ENCODE assay signal across 28 cellular contexts in the genomic region with DNA sequence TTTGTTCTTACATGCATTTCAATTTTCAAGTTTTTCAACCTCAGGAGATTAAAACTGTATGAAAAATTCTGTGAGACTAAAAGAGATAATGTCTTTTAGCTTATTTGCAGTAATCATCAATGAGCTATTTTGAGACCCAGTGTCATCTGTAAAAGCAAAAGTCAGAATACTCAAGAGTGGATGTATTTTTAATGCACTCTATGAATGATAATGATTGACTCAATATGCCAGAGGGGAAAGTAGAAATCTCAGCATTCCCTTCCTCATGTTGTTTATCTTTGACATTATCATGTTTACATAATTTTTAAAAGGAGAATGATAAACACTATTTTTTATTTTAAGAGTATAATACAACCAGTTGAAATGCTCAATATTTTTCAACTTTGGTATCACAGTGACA.
"Had no signal": no experiment of that assay in that cellular context is flagged by ENCODE, and none has a peak within 500 bp of the region (broad histone marks: within the 10 kb centered on the region; RNA-seq: fewer than 3 reads in every experiment).

No MANE protein-coding gene starts in this region.

- H3K4me1 ChIP-seq: neural progenitor cell, parathyroid adenoma, psoas muscle, right lobe of liver, sigmoid colon, stomach, thyroid gland, tibial nerve, upper lobe of left lung, vagina had no signal

- DNase-seq: nephron progenitor cell; occipital lobe; ovary; posterior cingulate gyrus; psoas muscle; right cardiac atrium; right lobe of liver; sigmoid colon; small intestine; stimulated activated CD4-positive, alpha-beta T cell treated with anti-CD3 and anti-CD28 coated beads, Interleukin-15, amount 100 ng/mL, for 24 hours; stimulated activated CD4-positive, alpha-beta T cell treated with anti-CD3 and anti-CD28 coated beads, Interleukin-2, amount 100 ng/mL, for 24 hours; stimulated activated CD4-positive, alpha-beta T cell treated with anti-CD3 and anti-CD28 coated beads, Interleukin-2, amount 100 ng/mL, for 48 hours; stimulated activated CD4-positive, alpha-beta T cell treated with anti-CD3 and anti-CD28 coated beads, Interleukin-4, amount 100 ng/mL, for 24 hours; stimulated activated naive B cell treated with anti-CD40 and anti-IgM and Interleukin-4, amounts not matched to agents 10 μg/mL and 1 μg/mL and 100 μg/mL, for 72 hours; stimulated activated naive CD4-positive, alpha-beta T cell treated with Interleukin-2 at 50 U/mL for 16 hours; stomach; thyroid gland; upper lobe of left lung had no signal

- H2AFZ ChIP-seq: neural progenitor cell, parathyroid adenoma had no signal

- H3K9ac ChIP-seq: neural progenitor cell, parathyroid adenoma had no signal

- H3K9me3 Mint-ChIP-seq: stimulated activated naive B cell treated with anti-CD40 and anti-IgM and Interleukin-4, amounts not matched to agents 10 μg/mL and 1 μg/mL and 100 μg/mL, for 72 hours; stimulated activated naive CD8-positive, alpha-beta T cell treated with anti-CD3 and anti-CD28 coated beads, Interleukin-15, Interleukin-2, amounts not matched to agents 100 ng/mL and 50 ng/mL, for 24 hours had no signal

- H3K27me3 Mint-ChIP-seq: natural killer cell treated with Interleukin-12 subunit alpha and Interleukin-12 subunit beta and Interleukin-15 and Interleukin-18, amount 100 ng/mL, for 72 hours; progenitor cell of endocrine pancreas; stimulated activated naive B cell treated with anti-CD40 and anti-IgM and Interleukin-4, amounts not matched to agents 10 μg/mL and 1 μg/mL and 100 μg/mL, for 72 hours; stimulated activated naive CD8-positive, alpha-beta T cell treated with anti-CD3 and anti-CD28 coated beads, Interleukin-15, Interleukin-2, amounts not matched to agents 100 ng/mL and 50 ng/mL, for 24 hours had no signal

- H3K4me1 Mint-ChIP-seq: nephron progenitor cell; neural progenitor cell; stimulated activated effector memory CD8-positive, alpha-beta T cell treated with anti-CD3 and anti-CD28 coated beads, Interleukin-12 subunit alpha, Interleukin-12 subunit beta, amount 100 ng/mL, for 72 hours; stimulated activated naive B cell treated with anti-CD40 and anti-IgM and Interleukin-4, amounts not matched to agents 10 μg/mL and 1 μg/mL and 100 μg/mL, for 72 hours had no signal

- ATAC-seq: natural killer cell treated with Interleukin-12 subunit alpha and Interleukin-12 subunit beta and Interleukin-15 and Interleukin-18, amount 100 ng/mL, for 72 hours; psoas muscle; right cardiac atrium; right lobe of liver; stimulated activated effector memory CD8-positive, alpha-beta T cell treated with anti-CD3 and anti-CD28 coated beads, Interleukin-12 subunit alpha, Interleukin-12 subunit beta, amount 100 ng/mL, for 72 hours; stimulated activated naive B cell treated with anti-CD40 and anti-IgM and Interleukin-4, amounts not matched to agents 10 μg/mL and 1 μg/mL and 100 μg/mL, for 72 hours had no signal

- H3K36me3 Mint-ChIP-seq: natural killer cell treated with Interleukin-12 subunit alpha and Interleukin-12 subunit beta and Interleukin-15 and Interleukin-18, amount 100 ng/mL, for 72 hours; neural progenitor cell; stimulated activated effector memory CD8-positive, alpha-beta T cell treated with anti-CD3 and anti-CD28 coated beads, Interleukin-12 subunit alpha, Interleukin-12 subunit beta, amount 100 ng/mL, for 72 hours; stimulated activated naive B cell treated with anti-CD40 and anti-IgM and Interleukin-4, amounts not matched to agents 10 μg/mL and 1 μg/mL and 100 μg/mL, for 72 hours had no signal

- FAIRE-seq: small intestine, urothelium cell line had no signal

- H3K9me3 ChIP-seq: ovary, psoas muscle, right lobe of liver, sigmoid colon, stomach, thoracic aorta, thyroid gland, tibial nerve, upper lobe of left lung, vagina had no signal

- H3K27ac Mint-ChIP-seq: natural killer cell treated with Interleukin-12 subunit alpha and Interleukin-12 subunit beta and Interleukin-15 and Interleukin-18, amount 100 ng/mL, for 72 hours; nephron progenitor cell; neural progenitor cell; progenitor cell of endocrine pancreas; stimulated activated effector memory CD8-positive, alpha-beta T cell treated with anti-CD3 and anti-CD28 coated beads, Interleukin-12 subunit alpha, Interleukin-12 subunit beta, amount 100 ng/mL, for 72 hours; stimulated activated naive B cell treated with anti-CD40 and anti-IgM and Interleukin-4, amounts not matched to agents 10 μg/mL and 1 μg/mL and 100 μg/mL, for 72 hours; stimulated activated naive CD8-positive, alpha-beta T cell treated with anti-CD3 and anti-CD28 coated beads, Interleukin-15, Interleukin-2, amounts not matched to agents 100 ng/mL and 50 ng/mL, for 24 hours had no signal

- H3K27ac ChIP-seq: neural progenitor cell, ovary, parathyroid adenoma, psoas muscle, right lobe of liver, sigmoid colon, stomach, thoracic aorta, thyroid gland, tibial nerve, upper lobe of left lung, vagina had no signal

- H3K79me2 ChIP-seq: parathyroid adenoma had no signal

- H3K4me3 Mint-ChIP-seq: natural killer cell treated with Interleukin-12 subunit alpha and Interleukin-12 subunit beta and Interleukin-15 and Interleukin-18, amount 100 ng/mL, for 72 hours; nephron progenitor cell; neural progenitor cell; stimulated activated effector memory CD8-positive, alpha-beta T cell treated with anti-CD3 and anti-CD28 coated beads, Interleukin-12 subunit alpha, Interleukin-12 subunit beta, amount 100 ng/mL, for 72 hours; stimulated activated naive B cell treated with anti-CD40 and anti-IgM and Interleukin-4, amounts not matched to agents 10 μg/mL and 1 μg/mL and 100 μg/mL, for 72 hours; stimulated activated naive CD8-positive, alpha-beta T cell treated with anti-CD3 and anti-CD28 coated beads, Interleukin-15, Interleukin-2, amounts not matched to agents 100 ng/mL and 50 ng/mL, for 24 hours had no signal

- H3K4me2 ChIP-seq: neural progenitor cell had no signal

- H3K36me3 ChIP-seq: neural progenitor cell, ovary, right lobe of liver, sigmoid colon, stomach, thoracic aorta, thyroid gland, tibial nerve, upper lobe of left lung, vagina had no signal

- H3K4me3 ChIP-seq: neural progenitor cell, ovary, psoas muscle, right lobe of liver, sigmoid colon, stomach, thoracic aorta, thyroid gland, tibial nerve, upper lobe of left lung, vagina had no signal

- H3K27me3 ChIP-seq: neural progenitor cell, ovary, right lobe of liver, sigmoid colon, stomach, thyroid gland, tibial nerve, upper lobe of left lung, vagina had no signal
